9 cellular contexts compared by ENCODE assay signal in the genomic region with DNA sequence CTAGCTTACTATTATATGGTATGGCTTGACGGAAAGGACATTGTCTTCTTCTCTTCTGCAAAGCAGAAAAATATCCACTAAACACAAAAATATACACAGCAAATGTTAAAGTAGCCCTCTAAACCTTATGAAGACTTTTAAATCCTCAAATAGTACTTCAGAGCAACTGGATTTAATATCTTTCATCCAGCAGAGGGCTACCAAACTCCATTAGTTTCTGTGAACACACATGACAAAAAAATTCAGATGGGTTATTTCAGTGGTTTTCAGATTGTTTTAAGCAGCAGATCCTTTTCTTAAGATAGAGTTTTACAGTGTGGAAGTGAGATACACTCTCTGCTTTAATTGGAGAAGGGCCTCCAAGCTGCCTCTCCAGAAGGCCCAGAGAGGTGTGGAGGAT. TPM values are rescaled to one million over a fixed set of nuclear protein-coding genes. Genes with fewer than 3 reads are reported as not detected.
DNase-seq lines count a peak whose midpoint lies in the region; ATAC-seq and TF ChIP-seq lines count a peak whose summit lies in the region.
"Had no signal": no experiment of that assay in that cellular context is flagged by ENCODE, and none has a peak within 500 bp of the region (broad histone marks: within the 10 kb centered on the region; RNA-seq: fewer than 3 reads in every experiment).

No MANE protein-coding gene starts in this region.

- no peak overlapping the region for H2AFZ ChIP-seq in trophoblast cell (ENCODE audit: insufficient read depth, low read length, poor library complexity)

- H3K27me3 Mint-ChIP-seq in type B pancreatic cell = peaks cover 4% of the 10 kb centered on the region
- H3K27me3 Mint-ChIP-seq: activated B cell treated with CpG ODN at 0.5 μM for 24 hours had no signal

- peaks cover 6% of the 10 kb centered on the region for H3K27me3 ChIP-seq in RWPE2 (ENCODE audit: insufficient read depth, poor library complexity, severe bottlenecking)
- H3K27me3 ChIP-seq in left ventricle myocardium inferior (ENCODE audit: low read depth) = no peaks in the 10 kb centered on the region
- H3K27me3 ChIP-seq in trophoblast cell (ENCODE audit: insufficient read depth, low read length) = no peaks in the 10 kb centered on the region

- H3K79me1 ChIP-seq in trophoblast cell (ENCODE audit: low read length) = no peaks in the 10 kb centered on the region

- H2BK5ac ChIP-seq in trophoblast cell (ENCODE audit: low read depth, low read length, poor library complexity) = no peak overlapping the region

- ATAC-seq in RWPE2 (ENCODE audit: low read depth) (0 out of 3 replicates have a peak, but pooled peaks have one; percentile 38), HG03442 (IDR thresholded peaks at IDR 0.05; ENCODE audit: unreplicated experiment) (no peak)

- no peaks in the 10 kb centered on the region for H3K79me2 ChIP-seq in trophoblast cell (ENCODE audit: control insufficient read depth, insufficient read depth, low read length, poor library complexity)

- no peak overlapping the region for H2AK5ac ChIP-seq in trophoblast cell (ENCODE audit: low read length)

- H3K9me3 ChIP-seq in RWPE2 (ENCODE audit: severe bottlenecking) (no peaks in the 10 kb centered on the region), left ventricle myocardium inferior (replicated peaks) (no peaks in the 10 kb centered on the region), trophoblast cell (ENCODE audit: insufficient read depth, low read depth, low read length) (no peaks in the 10 kb centered on the region)

- TF ChIP-seq CTCF in RWPE2 (IDR thresholded peaks at IDR 0.05; ENCODE audit: poor library complexity, severe bottlenecking) (peak; percentile 39), left ventricle myocardium inferior (IDR thresholded peaks at IDR 0.05; ENCODE audit: borderline replicate concordance) (peak; percentile 57), type B pancreatic cell (conservative IDR thresholded peaks at IDR 0.05) (peak; percentile 73)

- no CpG with 5 or more reads among the region's 1 CpG for WGBS in trophoblast cell (ENCODE audit: extremely low coverage, insufficient coverage, insufficient read length)

- no peak overlapping the region for H4K12ac ChIP-seq in trophoblast cell (ENCODE audit: low read depth, low read length)

- no peak overlapping the region for H3K4ac ChIP-seq in trophoblast cell (ENCODE audit: low read depth, low read length)

- DNase-seq in NOMO-1 treated with DMSO at 0.1 percent for 48 hours (lab: John Stamatoyannopoulos, UW; ENCODE audit: unreplicated experiment) (peak; percentile 0), NOMO-1 treated with dmso at 0.1 percent for 144 hours (lab: John Stamatoyannopoulos, UW; ENCODE audit: unreplicated experiment) (no peak), RWPE2 (ENCODE audit: low spot score) (no peak), left ventricle myocardium inferior (no peak), type B pancreatic cell (ENCODE audit: extremely low spot score, unreplicated experiment) (no peak), GM19238 (ENCODE audit: insufficient read length, low spot score) (no peak), trophoblast cell (no peak)
- DNase-seq: activated B cell treated with CpG ODN at 0.5 μM for 24 hours had no signal

- no peak overlapping the region for H3K4me2 ChIP-seq in trophoblast cell (ENCODE audit: low read length)

- H3K4me1 Mint-ChIP-seq in type B pancreatic cell (ENCODE audit: unreplicated experiment) = peaks cover 8% of the 10 kb centered on the region
- H3K4me1 Mint-ChIP-seq: activated B cell treated with CpG ODN at 0.5 μM for 24 hours had no signal

- H3K14ac ChIP-seq in trophoblast cell (ENCODE audit: low read length) = no peak overlapping the region

- H2BK12ac ChIP-seq in trophoblast cell (ENCODE audit: low read length) = no peak overlapping the region

- no peak overlapping the region for H2BK120ac ChIP-seq in trophoblast cell (ENCODE audit: insufficient read depth, low read length, poor library complexity)

- H3K4me3 ChIP-seq in RWPE2 (ENCODE audit: severe bottlenecking) = no peak overlapping the region
- H3K4me3 ChIP-seq in left ventricle myocardium inferior = no peak overlapping the region
- H3K4me3 ChIP-seq in trophoblast cell (ENCODE audit: low read depth, low read length) = no peak overlapping the region

- no peak overlapping the region for H3K9ac ChIP-seq in trophoblast cell (ENCODE audit: low read length)

- no peaks in the 10 kb centered on the region for H3K36me3 ChIP-seq in RWPE2 (ENCODE audit: low read depth)
- no peaks in the 10 kb centered on the region for H3K36me3 ChIP-seq in left ventricle myocardium inferior
- H3K36me3 ChIP-seq in trophoblast cell (ENCODE audit: control insufficient read depth in 1 of 2, insufficient read depth in 2 of 2, low read length in 2 of 2) = no peaks in the 10 kb centered on the region

- no peaks in the 10 kb centered on the region for H3K4me1 ChIP-seq in RWPE2 (ENCODE audit: insufficient read depth, poor library complexity, severe bottlenecking)
- peaks cover 11% of the 10 kb centered on the region for H3K4me1 ChIP-seq in left ventricle myocardium inferior
- H3K4me1 ChIP-seq in trophoblast cell (ENCODE audit: control insufficient read depth in 1 of 2, insufficient read depth in 2 of 2, low read length in 2 of 2) = no peaks in the 10 kb centered on the region

- no peak overlapping the region for H3K23ac ChIP-seq in trophoblast cell (ENCODE audit: low read length)

- no peak overlapping the region for H4K8ac ChIP-seq in trophoblast cell (ENCODE audit: low read depth, low read length)

- H3K9me3 Mint-ChIP-seq in type B pancreatic cell = no peaks in the 10 kb centered on the region
- H3K9me3 Mint-ChIP-seq: activated B cell treated with CpG ODN at 0.5 μM for 24 hours had no signal

- no peak overlapping the region for H3K27ac Mint-ChIP-seq in type B pancreatic cell
- H3K27ac Mint-ChIP-seq: activated B cell treated with CpG ODN at 0.5 μM for 24 hours had no signal

- no peaks in the 10 kb centered on the region for H3K36me3 Mint-ChIP-seq in type B pancreatic cell

- H4K91ac ChIP-seq in trophoblast cell (ENCODE audit: low read depth, low read length) = no peak overlapping the region

- no peak overlapping the region for H3K27ac ChIP-seq in RWPE2 (ENCODE audit: poor library complexity, severe bottlenecking)
- H3K27ac ChIP-seq in left ventricle myocardium inferior (replicated peaks) = no peak overlapping the region
- H3K27ac ChIP-seq in trophoblast cell (ENCODE audit: low read depth, low read length) = no peak overlapping the region

- no peak overlapping the region for H3K18ac ChIP-seq in trophoblast cell (ENCODE audit: low read length)

- intact Hi-C loops in left ventricle myocardium inferior (cut with micrococcal nuclease) = no loop called here

- H3K4me3 Mint-ChIP-seq in type B pancreatic cell = no peak overlapping the region
- H3K4me3 Mint-ChIP-seq: activated B cell treated with CpG ODN at 0.5 μM for 24 hours had no signal

RNA-seq across cellular contexts. Expression of a gene that starts 56.6 kb away (rescaled TPM):
- total RNA-seq in left ventricle myocardium inferior = 267 TPM
- 18.6 and 27.7 TPM in 2 replicates for total RNA-seq in type B pancreatic cell (ENCODE audit: low replicate concordance)
- 0.69 and 0.74 TPM in 2 replicates for polyA plus RNA-seq in trophoblast cell (2013)
